14 cellular contexts compared by ENCODE assay signal in the genomic region with DNA sequence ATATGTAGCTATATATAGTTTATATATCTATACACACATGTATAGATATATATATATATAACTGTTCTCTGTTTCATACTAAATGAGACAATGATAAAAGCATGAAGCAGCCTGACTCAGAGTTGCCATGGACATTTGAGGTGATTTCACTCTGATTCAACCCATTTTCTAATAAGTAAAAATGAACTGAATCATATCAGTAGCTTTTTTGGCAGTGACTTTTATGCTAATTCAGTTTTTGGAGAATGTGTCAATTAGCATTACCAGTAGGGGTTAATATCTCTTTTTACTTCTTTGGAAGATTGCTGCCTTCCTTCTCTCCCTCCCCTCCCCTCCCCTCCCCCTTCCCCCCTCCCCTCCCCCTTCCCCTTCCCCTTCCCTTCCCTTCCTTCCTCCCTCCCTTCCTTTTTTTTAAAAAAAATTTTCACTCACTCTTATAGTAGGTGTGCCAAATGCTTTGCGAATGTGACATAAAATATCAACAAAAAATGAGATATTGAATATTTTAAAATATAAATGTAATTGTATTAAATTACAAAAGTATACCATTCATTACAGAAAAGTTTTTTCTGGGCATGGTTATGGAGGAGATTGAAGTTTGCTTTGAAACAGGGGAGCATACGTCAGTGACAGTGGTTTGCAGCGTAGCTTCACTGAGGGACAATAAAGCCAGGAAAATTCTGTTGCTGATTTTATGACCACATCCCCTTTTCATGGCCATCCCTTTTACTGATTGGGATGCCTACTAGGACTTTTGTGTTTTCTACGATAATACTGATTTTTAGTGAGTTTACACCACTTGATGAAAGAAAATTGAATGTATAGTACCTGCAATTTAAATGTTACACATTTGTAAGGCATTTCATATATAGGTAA.
DNase-seq lines count a peak whose midpoint lies in the region; ATAC-seq and TF ChIP-seq lines count a peak whose summit lies in the region.
"Had no signal": no experiment of that assay in that cellular context is flagged by ENCODE, and none has a peak within 500 bp of the region (broad histone marks: within the 10 kb centered on the region; RNA-seq: fewer than 3 reads in every experiment).

No MANE protein-coding gene starts in this region.

- peaks cover 14% of the 10 kb centered on the region for H3K4me1 ChIP-seq in A673 (ENCODE audit: insufficient read depth, low read length, poor library complexity, severe bottlenecking)

- H3K36me3 Mint-ChIP-seq in activated naive CD4-positive, alpha-beta T cell treated with anti-CD3 and anti-CD28 coated beads, Interleukin-2, amount 50 U/mL, for 72 hours: peaks cover 0 to 23% of the 10 kb centered on the region in 2 donors

- no peak for TF ChIP-seq CTCF in A673 (conservative IDR thresholded peaks at IDR 0.05; ENCODE audit: low read depth, low read length)

- H3K27me3 ChIP-seq in A673 (replicated peaks; ENCODE audit: insufficient read depth, low read depth, low read length, poor library complexity): no peaks in the 10 kb centered on the region
- H3K27me3 ChIP-seq: sigmoid colon had no signal

- DNase-seq in A673 (ENCODE audit: low spot score) (peak; percentile 9), GM04504 (ENCODE audit: low read depth) (peak; percentile 40), hepatic stellate cell (ENCODE audit: low spot score) (peak; percentile 46), posterior cingulate gyrus (no peak), NOMO-1 treated with dmso at 0.1 percent for 144 hours (lab: John Stamatoyannopoulos, UW; ENCODE audit: unreplicated experiment) (no peak)
- DNase-seq in activated naive CD4-positive, alpha-beta T cell treated with anti-CD3 and anti-CD28 coated beads, Interleukin-2, amount 50 U/mL, for 72 hours (ENCODE audit: low spot score in 2 of 2): no peak
- DNase-seq: activated T-cell treated with anti-CD3 and anti-CD28 coated beads, Interleukin-2, amount 50 U/mL, for 4 hours; cortex of kidney; NCI-H1436 treated with DMSO at 0.1 percent for 48 hours; NK-92 treated with Interleukin-12 subunit alpha and Interleukin-12 subunit beta, amount 100 ng/mL, for 24 hours; sigmoid colon had no signal

- no peak overlapping the region for H3K27ac ChIP-seq in A673 (ENCODE audit: low read depth, low read length, poor library complexity, severe bottlenecking)
- H3K27ac ChIP-seq: HL-60 had no signal

- peaks cover 4 to 7% of the 10 kb centered on the region in 2 donors for H3K9me3 Mint-ChIP-seq in activated naive CD4-positive, alpha-beta T cell treated with anti-CD3 and anti-CD28 coated beads, Interleukin-2, amount 50 U/mL, for 72 hours
- H3K9me3 Mint-ChIP-seq: activated T-cell treated with anti-CD3 and anti-CD28 coated beads, Interleukin-2, amount 50 U/mL, for 4 hours had no signal

- BruUV-seq in A673 (replicated peaks; lab: Mats Ljungman, UMichigan): no TSS peak

- POLR2A ChIA-PET in A673 (lab: Charles Lee; ENCODE audit: low non-redundant PET): no interaction called here

- H3K4me3 ChIP-seq in A673 (ENCODE audit: low read depth, low read length, poor library complexity, severe bottlenecking): no peak overlapping the region
- H3K4me3 ChIP-seq: sigmoid colon had no signal

- H3K9me3 ChIP-seq in A673 (ENCODE audit: low read depth, low read length, poor library complexity, severe bottlenecking): no peaks in the 10 kb centered on the region
- H3K9me3 ChIP-seq: sigmoid colon had no signal

- ATAC-seq in activated naive CD4-positive, alpha-beta T cell treated with anti-CD3 and anti-CD28 coated beads, Interleukin-2, amount 50 U/mL, for 72 hours: peak; percentile 20 to 36
- ATAC-seq in GM21447 (IDR thresholded peaks at IDR 0.05; ENCODE audit: unreplicated experiment) (no peak), HG03342 (IDR thresholded peaks at IDR 0.05; ENCODE audit: unreplicated experiment) (no peak)

- CTCF ChIA-PET in A673 (lab: Charles Lee): no interaction called here

- peak overlapping the region in 1 of 2 donors; percentile 49 for H3K27ac Mint-ChIP-seq in activated naive CD4-positive, alpha-beta T cell treated with anti-CD3 and anti-CD28 coated beads, Interleukin-2, amount 50 U/mL, for 72 hours

- H3K36me3 ChIP-seq in A673 (ENCODE audit: insufficient read depth, low read length, poor library complexity, severe bottlenecking): no peaks in the 10 kb centered on the region
- H3K36me3 ChIP-seq: sigmoid colon had no signal

- intact Hi-C loops in A673 (cut with micrococcal nuclease; ENCODE audit: unreplicated experiment): no loop called here
- intact Hi-C loops in posterior cingulate gyrus (cut with DNase I): no loop called here

Comparison
In these comparisons a context has a peak if more than half of its experiments do, and no peak if none do; other contexts are left out.
1. DNase-seq: peak in A673 (single experiment), GM04504 (single experiment) and hepatic stellate cell (single experiment); none in activated naive CD4-positive, alpha-beta T cell treated with anti-CD3 and anti-CD28 coated beads, Interleukin-2, amount 50 U/mL, for 72 hours (0 of 2), posterior cingulate gyrus (0 of 10) and NOMO-1 treated with dmso at 0.1 percent for 144 hours (single experiment).
2. ATAC-seq: peak in activated naive CD4-positive, alpha-beta T cell treated with anti-CD3 and anti-CD28 coated beads, Interleukin-2, amount 50 U/mL, for 72 hours (2 of 2); none in GM21447 (single experiment) and HG03342 (single experiment).